15 cellular contexts compared by ENCODE assay signal in genomic region chr3:94965867-94966471, GRCh38.
DNase-seq lines count a peak whose midpoint lies in the region; ATAC-seq, FAIRE-seq and TF ChIP-seq lines count a peak whose summit lies in the region.
"Had no signal": no experiment of that assay in that cellular context is flagged by ENCODE, and none has a peak within 500 bp of the region (broad histone marks: within the 10 kb centered on the region; RNA-seq: fewer than 3 reads in every experiment).

No MANE protein-coding gene starts in this region.

- H3K23ac ChIP-seq in H9 (ENCODE audit: insufficient read length, low read depth, low read length), result no peak overlapping the region

- H3K9me3 ChIP-seq in HepG2 (ENCODE audit: low read length) (no peaks in the 10 kb centered on the region), right lobe of liver (no peaks in the 10 kb centered on the region), PC-3 (ENCODE audit: low read length) (no peaks in the 10 kb centered on the region), H9 (ENCODE audit: control insufficient read depth, low read depth, low read length) (no peaks in the 10 kb centered on the region)

- H3K18ac ChIP-seq in H9 (ENCODE audit: insufficient read length, low read depth, low read length), result no peak overlapping the region

- no peaks in the 10 kb centered on the region for H3K23me2 ChIP-seq in H9 (ENCODE audit: insufficient read length, low read depth, low read length, poor library complexity, severe bottlenecking)

- no peak overlapping the region for H4K8ac ChIP-seq in H9 (replicated peaks; ENCODE audit: insufficient read length, low read depth, low read length)

- H3K56ac ChIP-seq in H9 (ENCODE audit: insufficient read length, low read depth, low read length), result no peak overlapping the region

- no peak overlapping the region for H3K4ac ChIP-seq in H9 (ENCODE audit: low read depth, low read length)

- H2AFZ ChIP-seq in HepG2 (ENCODE audit: low read length), result no peak overlapping the region
- no peak overlapping the region for H2AFZ ChIP-seq in PC-3 (ENCODE audit: low read length)
- no peak overlapping the region for H2AFZ ChIP-seq in H9 (ENCODE audit: low read length)
- H2AFZ ChIP-seq: GM23338 had no signal

- H3K79me1 ChIP-seq in H9 (ENCODE audit: insufficient read depth, low read depth, low read length, poor library complexity, severe bottlenecking), result no peaks in the 10 kb centered on the region

- in situ Hi-C loops in HepG2 (cut with HindIII; ENCODE audit: extremely low pct_ligation_motif_present, low pct_unique_long_range_greater_than_20kb), result no loop called here

- no peak overlapping the region for H3K4me3 Mint-ChIP-seq in H9
- H3K4me3 Mint-ChIP-seq: CD4-positive, alpha-beta T cell; GM23338 had no signal

- POLR2A ChIA-PET in HepG2 (lab: Yijun Ruan, JAX) (no interaction called here), PC-3 (lab: Charles Lee; ENCODE audit: unreplicated experiment) (no interaction called here)

- H3K27ac Mint-ChIP-seq in H9, result no peak overlapping the region
- H3K27ac Mint-ChIP-seq: CD4-positive, alpha-beta T cell; GM23338 had no signal

- H3K27ac ChIP-seq in HepG2 (ENCODE audit: extremely low read length, insufficient read depth, low read length) (no peak overlapping the region), right lobe of liver (no peak overlapping the region), PC-3 (ENCODE audit: low read length) (no peak overlapping the region), H9 (ENCODE audit: insufficient read length, low read depth, low read length) (no peak overlapping the region)
- H3K27ac ChIP-seq: C4-2B had no signal

- TF ChIP-seq EP300 in HepG2 (IDR thresholded peaks at IDR 0.05; ENCODE audit: low read depth in 2 of 2, low read length in 2 of 2) (no peak), HepG2 (CRISPR knock-in tag; IDR thresholded peaks at IDR 0.05; ENCODE audit: borderline replicate concordance) (no peak)

- DNase-seq in HepG2 (ENCODE audit: low spot score), result no peak
- DNase-seq in right lobe of liver, result no peak
- DNase-seq in HT-29 (ENCODE audit: low spot score), result peak; percentile 57
- peak; percentile 21 for DNase-seq in PC-3
- DNase-seq in renal cortical epithelial cell (ENCODE audit: low read depth), result peak; percentile 5
- no peak for DNase-seq in SW480 (ENCODE audit: low spot score)
- no peak for DNase-seq in H9
- DNase-seq: AML-193; CD4-positive, alpha-beta T cell had no signal

- WGBS in HepG2 (ENCODE audit: low lambda C conversion rate), result 1% methylated on average over 2 of the region's 2 CpGs
- WGBS in right lobe of liver (ENCODE audit: insufficient coverage, low coverage, low lambda C conversion rate, missing lambda C conversion rate), result 28% methylated on average over 2 of the region's 2 CpGs
- WGBS in H9 (ENCODE audit: extremely low coverage, insufficient read length, low lambda C conversion rate), result no CpG with 5 or more reads among the region's 2 CpGs

- no peaks in the 10 kb centered on the region for H3K27me3 ChIP-seq in HepG2 (ENCODE audit: control insufficient read depth in 1 of 2, insufficient read depth in 2 of 2, low read length in 2 of 2)
- H3K27me3 ChIP-seq in right lobe of liver, result no peaks in the 10 kb centered on the region
- no peaks in the 10 kb centered on the region for H3K27me3 ChIP-seq in PC-3 (ENCODE audit: low read length)
- no peaks in the 10 kb centered on the region for H3K27me3 ChIP-seq in H9 (ENCODE audit: insufficient read depth, low read length)

- H3F3A ChIP-seq in PC-3 (ENCODE audit: low read length, unreplicated experiment), result no peaks in the 10 kb centered on the region

- H2BK120ac ChIP-seq in H9 (ENCODE audit: low read depth, low read length, poor library complexity, severe bottlenecking), result no peak overlapping the region

- H3K9ac ChIP-seq in HepG2 (ENCODE audit: insufficient read depth, low read depth, low read length) (no peak overlapping the region), PC-3 (ENCODE audit: low read length) (no peak overlapping the region), H9 (ENCODE audit: extremely low read depth, insufficient read length, low read length) (no peak overlapping the region)

- TF ChIP-seq CTCF in HepG2 (CRISPR knock-in tag; IDR thresholded peaks at IDR 0.05) (no peak), right lobe of liver (IDR thresholded peaks at IDR 0.05) (no peak), PC-3 (conservative IDR thresholded peaks at IDR 0.05; ENCODE audit: low read depth, low read length) (no peak), H9 (conservative IDR thresholded peaks at IDR 0.05) (no peak)

- no peak overlapping the region for H2AK5ac ChIP-seq in H9 (ENCODE audit: insufficient read length, low read length)

- H2BK12ac ChIP-seq in H9 (ENCODE audit: insufficient read length, low read depth, low read length), result no peak overlapping the region

- no peak overlapping the region for H2BK20ac ChIP-seq in H9 (ENCODE audit: low read depth, low read length, poor library complexity, severe bottlenecking)

- H3K4me1 Mint-ChIP-seq in H9, result 0 out of 4 replicates have a peak, but pooled peaks cover 0 to 1% of the 10 kb centered on the region in 2 experiments
- H3K4me1 Mint-ChIP-seq: GM23338 had no signal

- H3K4me2 ChIP-seq in HepG2 (ENCODE audit: low read depth, low read length) (no peak overlapping the region), PC-3 (ENCODE audit: low read length) (no peak overlapping the region), H9 (ENCODE audit: insufficient read depth, insufficient read length, low read length) (no peak overlapping the region)
- H3K4me2 ChIP-seq: GM23338 had no signal

- H2BK5ac ChIP-seq in H9 (ENCODE audit: insufficient read length, low read length), result no peak overlapping the region

- no peak overlapping the region for H2BK15ac ChIP-seq in H9 (ENCODE audit: low read depth, low read length)

- H3K9me3 Mint-ChIP-seq in H9, result peaks cover 2 to 5% of the 10 kb centered on the region in 2 experiments; a peak in 3 of 5 replicates
- H3K9me3 Mint-ChIP-seq: GM23338 had no signal

- BruUV-seq in HepG2 (replicated peaks; lab: Mats Ljungman, UMichigan) (no TSS peak), PC-3 (replicated peaks; lab: Mats Ljungman, UMichigan) (no TSS peak)

- H3K4me1 ChIP-seq in HepG2 (ENCODE audit: insufficient read depth, low read length), result no peaks in the 10 kb centered on the region
- H3K4me1 ChIP-seq in right lobe of liver, result no peaks in the 10 kb centered on the region
- H3K4me1 ChIP-seq in PC-3 (ENCODE audit: insufficient read depth, low read length), result 0 out of 2 replicates have a peak, but pooled peaks cover 3% of the 10 kb centered on the region
- no peaks in the 10 kb centered on the region for H3K4me1 ChIP-seq in H9 (ENCODE audit: insufficient read depth, low read length)

- H3K4me3 ChIP-seq in HepG2 (replicated peaks in 1 of 3; ENCODE audit: insufficient read depth in 1 of 3, low read depth in 2 of 3, low read length in 3 of 3) (no peak overlapping the region), right lobe of liver (no peak overlapping the region), PC-3 (ENCODE audit: low read length) (no peak overlapping the region)
- H3K4me3 ChIP-seq: GM23338 had no signal

- H3K9me2 ChIP-seq in PC-3 (replicated peaks; ENCODE audit: low read length), result no peaks in the 10 kb centered on the region

- H3K79me2 ChIP-seq in HepG2 (ENCODE audit: insufficient read depth, low read length) (no peaks in the 10 kb centered on the region), PC-3 (ENCODE audit: low read length) (no peaks in the 10 kb centered on the region), H9 (ENCODE audit: insufficient read depth, low read length) (no peaks in the 10 kb centered on the region)

- no peak for FAIRE-seq in HepG2 (lab: Jason Lieb, UNC)
- FAIRE-seq: G401.6, GM12891, H54 had no signal

- no peaks in the 10 kb centered on the region; a peak in 1 of 7 replicates for H3K36me3 Mint-ChIP-seq in H9 (ENCODE audit: insufficient read depth in 1 of 3, low read depth in 3 of 3)

- H4K20me1 ChIP-seq in HepG2 (ENCODE audit: insufficient read depth, low read length), result no peaks in the 10 kb centered on the region
- H4K20me1 ChIP-seq in PC-3 (ENCODE audit: low read length), result no peaks in the 10 kb centered on the region
- no peaks in the 10 kb centered on the region for H4K20me1 ChIP-seq in H9 (ENCODE audit: control insufficient read depth, insufficient read depth, insufficient read length)

- no peaks in the 10 kb centered on the region for H3K27me3 Mint-ChIP-seq in H9 (ENCODE audit: low read depth)
- H3K27me3 Mint-ChIP-seq: CD4-positive, alpha-beta T cell had no signal

- no peak overlapping the region for H3K14ac ChIP-seq in H9 (ENCODE audit: insufficient read depth, low read length)

- intact Hi-C loops in HepG2 (cut with micrococcal nuclease; ENCODE audit: unreplicated experiment), result no loop called here
- intact Hi-C loops in right lobe of liver (cut with DNase I), result no loop called here
- intact Hi-C loops in PC-3 (cut with micrococcal nuclease), result no loop called here

- CTCF ChIA-PET in HepG2 (lab: Yijun Ruan, JAX; ENCODE audit: low intra/inter-chr PET ratio, low total read pairs), result no interaction called here
- CTCF ChIA-PET in PC-3 (lab: Charles Lee), result no interaction called here

- no peaks in the 10 kb centered on the region for H3K36me3 ChIP-seq in HepG2 (replicated peaks in 1 of 2; ENCODE audit: control insufficient read depth in 1 of 2, insufficient read depth in 2 of 2, low read length in 2 of 2)
- H3K36me3 ChIP-seq in right lobe of liver, result no peaks in the 10 kb centered on the region
- no peaks in the 10 kb centered on the region for H3K36me3 ChIP-seq in PC-3 (ENCODE audit: low read depth, low read length)

- no peak overlapping the region for H3T11ph ChIP-seq in H9 (ENCODE audit: low read length)

- no peak for TF ChIP-seq RAD21 in HepG2 (CRISPR knock-in tag; IDR thresholded peaks at IDR 0.05)

- no peak overlapping the region for H4K5ac ChIP-seq in H9 (ENCODE audit: insufficient read length, low read depth, low read length)

- no peak overlapping the region for H4K91ac ChIP-seq in H9 (ENCODE audit: insufficient read length, low read depth, low read length)

- TF ChIP-seq POLR2A in HepG2 (IDR thresholded peaks at IDR 0.05; ENCODE audit: insufficient read depth in 1 of 2, low read depth in 2 of 2, low read length in 2 of 2) (no peak), right lobe of liver (IDR thresholded peaks at IDR 0.05) (no peak)

- ATAC-seq in HepG2, result no peak
- no peak for ATAC-seq in right lobe of liver
- ATAC-seq in PC-3, result no peak
- ATAC-seq in HG02623 (IDR thresholded peaks at IDR 0.05; ENCODE audit: unreplicated experiment), result no peak
- ATAC-seq: GM23338 had no signal

TF ChIP-seq in HepG2, 621 proteins besides CTCF, POLR2A, EP300 and RAD21 (continues in another document):
- no peak for TF ChIP-seq ZBTB42 (CRISPR knock-in tag; IDR thresholded peaks at IDR 0.05)

Comparison
In these comparisons a context has a peak if more than half of its experiments do, and no peak if none do; other contexts are left out.
1. DNase-seq: peak in HT-29 (single experiment), PC-3 (single experiment) and renal cortical epithelial cell (single experiment); none in HepG2 (single experiment), right lobe of liver (0 of 3), SW480 (single experiment) and H9 (single experiment).